20 cellular contexts compared by ENCODE assay signal in genomic region chr12:9041321-9041720, GRCh38. TPM values are rescaled to one million over a fixed set of nuclear protein-coding genes. Genes with fewer than 3 reads are reported as not detected.
DNase-seq lines count a peak whose midpoint lies in the region; ATAC-seq and TF ChIP-seq lines count a peak whose summit lies in the region.
"Had no signal": no experiment of that assay in that cellular context is flagged by ENCODE, and none has a peak within 500 bp of the region (broad histone marks: within the 10 kb centered on the region; RNA-seq: fewer than 3 reads in every experiment).

No MANE protein-coding gene starts in this region.

- DNase-seq in AG08396 (ENCODE audit: low spot score) (peak; percentile 41), HFF-Myc (ENCODE audit: extremely low read depth, low read depth) (peak; percentile 10), cerebellar cortex (ENCODE audit: low spot score) (peak; percentile 34), hepatic stellate cell (ENCODE audit: low spot score) (peak; percentile 48), HuH-7 (ENCODE audit: low spot score) (no peak), NCI-H524 (lab: John Stamatoyannopoulos, UW) (no peak), H7 (no peak)
- DNase-seq: activated CD4-positive, alpha-beta T cell treated with anti-CD3 and anti-CD28 coated beads, Interleukin-2, amount 10 ng/mL, durations not matched to agents 24 days and 14 days; activated CD8-positive, alpha-beta memory T cell treated with anti-CD3 and anti-CD28 coated beads, Interleukin-2, amount 50 U/mL, for 48 hours; activated gamma-delta T cell treated with Interleukin-2 at 50 U/mL for 16 hours; Calu3; hippocampal formation; NCI-H1092; NCI-H748 treated with DMSO at 0.1 percent for 48 hours; stomach had no signal

- H3K36me3 ChIP-seq in H7 (replicated peaks; ENCODE audit: control insufficient read depth, insufficient read depth, low read length): no peaks in the 10 kb centered on the region
- H3K36me3 ChIP-seq: neutrophil, stomach had no signal

- TF ChIP-seq CTCF in HFF-Myc (IDR thresholded peaks at IDR 0.05; ENCODE audit: low read depth, low read length, missing control alignments): no peak

- H3K4me3 ChIP-seq in HFF-Myc (replicated peaks; ENCODE audit: low read depth, low read length) (no peak overlapping the region), H7 (ENCODE audit: insufficient read depth, low read depth, low read length) (no peak overlapping the region)
- H3K4me3 ChIP-seq: K562, stomach had no signal

- no peak for ATAC-seq in GM18861 (IDR thresholded peaks at IDR 0.05; ENCODE audit: unreplicated experiment)
- ATAC-seq: esophagus mucosa, K562, Panc1 had no signal

- no peaks in the 10 kb centered on the region for H3K27me3 ChIP-seq in H7 (ENCODE audit: control insufficient read depth, insufficient read depth, low read length)
- H3K27me3 ChIP-seq: neutrophil, stomach had no signal

RNA-seq across cellular contexts. Expression of gene KLRG1, which starts 52.0 kb away (rescaled TPM):
- total RNA-seq in H7 (2014; rRNA removed; shearing (Covaris generic)): 3.2 and 3.8 TPM in 2 replicates

Comparison
In these comparisons a context has a peak if more than half of its experiments do, and no peak if none do; other contexts are left out.
1. DNase-seq: peak in AG08396 (single experiment), HFF-Myc (single experiment), cerebellar cortex (single experiment) and hepatic stellate cell (single experiment); none in HuH-7 (single experiment), NCI-H524 (0 of 2) and H7 (single experiment).